In the genomic region with DNA sequence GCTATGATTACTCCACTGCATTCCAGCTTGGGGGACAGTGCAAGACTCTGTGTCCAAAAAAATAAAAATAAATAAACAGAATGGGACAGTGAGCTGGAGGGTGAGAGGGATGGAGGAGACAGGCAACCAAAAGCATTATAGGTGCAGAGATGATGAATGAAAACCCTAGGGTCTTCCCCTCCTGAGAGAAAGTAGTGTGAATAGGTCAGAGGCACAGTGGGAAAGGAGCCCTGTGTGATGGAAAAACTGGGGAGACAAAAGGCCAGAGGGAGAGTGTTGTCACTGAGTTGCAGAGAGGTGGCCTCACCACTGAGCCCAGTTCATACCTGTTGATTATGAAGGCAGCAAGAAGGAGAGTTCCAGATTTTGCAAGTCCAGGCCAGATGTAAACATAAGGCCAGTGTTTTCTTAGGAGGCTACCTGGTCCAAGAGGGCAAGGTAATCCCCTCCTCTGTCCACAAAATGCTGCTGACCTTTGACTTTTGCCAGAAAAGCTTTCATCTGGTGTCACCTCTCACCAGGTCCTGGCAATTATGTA, we compare ENCODE assay signal across 1 cellular context.
TF ChIP-seq lines count a peak whose summit lies in the region.

No MANE protein-coding gene starts in this region.

TF ChIP-seq in HepG2, 621 proteins besides CTCF, POLR2A, EP300 and RAD21 (continued from another document):
- TF ChIP-seq NKX3-1 (CRISPR knock-in tag; IDR thresholded peaks at IDR 0.05): no peak
- TF ChIP-seq PCBP1 (IDR thresholded peaks at IDR 0.05; ENCODE audit: borderline replicate concordance, low read depth, low read length): no peak
- no peak for TF ChIP-seq ZNF567 (CRISPR knock-in tag; IDR thresholded peaks at IDR 0.05; ENCODE audit: borderline replicate concordance)
- TF ChIP-seq ZNF747 (CRISPR knock-in tag; IDR thresholded peaks at IDR 0.05; ENCODE audit: borderline replicate concordance): no peak; the same call in 1 of the 2 replicates
- no peak for TF ChIP-seq NFATC3 (CRISPR knock-in tag; IDR thresholded peaks at IDR 0.05)
- TF ChIP-seq, protein P1, sequence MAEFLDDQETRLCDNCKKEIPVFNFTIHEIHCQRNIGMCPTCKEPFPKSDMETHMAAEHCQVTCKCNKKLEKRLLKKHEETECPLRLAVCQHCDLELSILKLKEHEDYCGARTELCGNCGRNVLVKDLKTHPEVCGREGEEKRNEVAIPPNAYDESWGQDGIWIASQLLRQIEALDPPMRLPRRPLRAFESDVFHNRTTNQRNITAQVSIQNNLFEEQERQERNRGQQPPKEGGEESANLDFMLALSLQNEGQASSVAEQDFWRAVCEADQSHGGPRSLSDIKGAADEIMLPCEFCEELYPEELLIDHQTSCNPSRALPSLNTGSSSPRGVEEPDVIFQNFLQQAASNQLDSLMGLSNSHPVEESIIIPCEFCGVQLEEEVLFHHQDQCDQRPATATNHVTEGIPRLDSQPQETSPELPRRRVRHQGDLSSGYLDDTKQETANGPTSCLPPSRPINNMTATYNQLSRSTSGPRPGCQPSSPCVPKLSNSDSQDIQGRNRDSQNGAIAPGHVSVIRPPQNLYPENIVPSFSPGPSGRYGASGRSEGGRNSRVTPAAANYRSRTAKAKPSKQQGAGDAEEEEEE (CRISPR knock-in tag; IDR thresholded peaks at IDR 0.05; ENCODE audit: borderline replicate concordance): no peak
- TF ChIP-seq, protein P2, sequence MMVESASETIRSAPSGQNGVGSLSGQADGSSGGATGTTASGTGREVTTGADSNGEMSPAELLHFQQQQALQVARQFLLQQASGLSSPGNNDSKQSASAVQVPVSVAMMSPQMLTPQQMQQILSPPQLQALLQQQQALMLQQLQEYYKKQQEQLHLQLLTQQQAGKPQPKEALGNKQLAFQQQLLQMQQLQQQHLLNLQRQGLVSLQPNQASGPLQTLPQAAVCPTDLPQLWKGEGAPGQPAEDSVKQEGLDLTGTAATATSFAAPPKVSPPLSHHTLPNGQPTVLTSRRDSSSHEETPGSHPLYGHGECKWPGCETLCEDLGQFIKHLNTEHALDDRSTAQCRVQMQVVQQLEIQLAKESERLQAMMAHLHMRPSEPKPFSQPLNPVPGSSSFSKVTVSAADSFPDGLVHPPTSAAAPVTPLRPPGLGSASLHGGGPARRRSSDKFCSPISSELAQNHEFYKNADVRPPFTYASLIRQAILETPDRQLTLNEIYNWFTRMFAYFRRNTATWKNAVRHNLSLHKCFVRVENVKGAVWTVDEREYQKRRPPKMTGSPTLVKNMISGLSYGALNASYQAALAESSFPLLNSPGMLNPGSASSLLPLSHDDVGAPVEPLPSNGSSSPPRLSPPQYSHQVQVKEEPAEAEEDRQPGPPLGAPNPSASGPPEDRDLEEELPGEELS (CRISPR knock-in tag; IDR thresholded peaks at IDR 0.05): peak; percentile 93
- TF ChIP-seq ZMYM3 (CRISPR knock-in tag; IDR thresholded peaks at IDR 0.05): no peak; the same call in 1 of the 2 replicates
- peak; percentile 58; the same call in 1 of the 2 replicates for TF ChIP-seq THAP11 (CRISPR knock-in tag; IDR thresholded peaks at IDR 0.05)
- no peak for TF ChIP-seq EHMT2 (IDR thresholded peaks at IDR 0.05; ENCODE audit: borderline replicate concordance, low read depth, low read length)
- TF ChIP-seq ZNF432 (CRISPR knock-in tag; IDR thresholded peaks at IDR 0.05; ENCODE audit: borderline replicate concordance): no peak
- TF ChIP-seq KAT2B (IDR thresholded peaks at IDR 0.05; ENCODE audit: borderline replicate concordance, low read depth, low read length): no peak
- no peak for TF ChIP-seq RNF2 (conservative IDR thresholded peaks at IDR 0.05; ENCODE audit: low read depth)
- TF ChIP-seq, protein P3, sequence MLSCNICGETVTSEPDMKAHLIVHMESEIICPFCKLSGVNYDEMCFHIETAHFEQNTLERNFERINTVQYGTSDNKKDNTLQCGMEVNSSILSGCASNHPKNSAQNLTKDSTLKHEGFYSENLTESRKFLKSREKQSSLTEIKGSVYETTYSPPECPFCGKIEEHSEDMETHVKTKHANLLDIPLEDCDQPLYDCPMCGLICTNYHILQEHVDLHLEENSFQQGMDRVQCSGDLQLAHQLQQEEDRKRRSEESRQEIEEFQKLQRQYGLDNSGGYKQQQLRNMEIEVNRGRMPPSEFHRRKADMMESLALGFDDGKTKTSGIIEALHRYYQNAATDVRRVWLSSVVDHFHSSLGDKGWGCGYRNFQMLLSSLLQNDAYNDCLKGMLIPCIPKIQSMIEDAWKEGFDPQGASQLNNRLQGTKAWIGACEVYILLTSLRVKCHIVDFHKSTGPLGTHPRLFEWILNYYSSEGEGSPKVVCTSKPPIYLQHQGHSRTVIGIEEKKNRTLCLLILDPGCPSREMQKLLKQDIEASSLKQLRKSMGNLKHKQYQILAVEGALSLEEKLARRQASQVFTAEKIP (CRISPR knock-in tag; IDR thresholded peaks at IDR 0.05; ENCODE audit: borderline replicate concordance): no peak
- TF ChIP-seq ZNF768 (CRISPR knock-in tag; IDR thresholded peaks at IDR 0.05): no peak
- no peak for TF ChIP-seq SUZ12 (IDR thresholded peaks at IDR 0.05; ENCODE audit: low read depth, low read length)
- TF ChIP-seq, protein P4, sequence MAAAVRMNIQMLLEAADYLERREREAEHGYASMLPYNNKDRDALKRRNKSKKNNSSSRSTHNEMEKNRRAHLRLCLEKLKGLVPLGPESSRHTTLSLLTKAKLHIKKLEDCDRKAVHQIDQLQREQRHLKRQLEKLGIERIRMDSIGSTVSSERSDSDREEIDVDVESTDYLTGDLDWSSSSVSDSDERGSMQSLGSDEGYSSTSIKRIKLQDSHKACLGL (CRISPR knock-in tag; IDR thresholded peaks at IDR 0.05): no peak
- no peak for TF ChIP-seq CENPX (CRISPR knock-in tag; IDR thresholded peaks at IDR 0.05)
- TF ChIP-seq, protein P5, sequence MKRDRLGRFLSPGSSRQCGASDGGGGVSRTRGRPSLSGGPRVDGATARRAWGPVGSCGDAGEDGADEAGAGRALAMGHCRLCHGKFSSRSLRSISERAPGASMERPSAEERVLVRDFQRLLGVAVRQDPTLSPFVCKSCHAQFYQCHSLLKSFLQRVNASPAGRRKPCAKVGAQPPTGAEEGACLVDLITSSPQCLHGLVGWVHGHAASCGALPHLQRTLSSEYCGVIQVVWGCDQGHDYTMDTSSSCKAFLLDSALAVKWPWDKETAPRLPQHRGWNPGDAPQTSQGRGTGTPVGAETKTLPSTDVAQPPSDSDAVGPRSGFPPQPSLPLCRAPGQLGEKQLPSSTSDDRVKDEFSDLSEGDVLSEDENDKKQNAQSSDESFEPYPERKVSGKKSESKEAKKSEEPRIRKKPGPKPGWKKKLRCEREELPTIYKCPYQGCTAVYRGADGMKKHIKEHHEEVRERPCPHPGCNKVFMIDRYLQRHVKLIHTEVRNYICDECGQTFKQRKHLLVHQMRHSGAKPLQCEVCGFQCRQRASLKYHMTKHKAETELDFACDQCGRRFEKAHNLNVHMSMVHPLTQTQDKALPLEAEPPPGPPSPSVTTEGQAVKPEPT (CRISPR knock-in tag; IDR thresholded peaks at IDR 0.05; ENCODE audit: low read depth): no peak
- no peak for TF ChIP-seq ZFP36L2 (CRISPR knock-in tag; IDR thresholded peaks at IDR 0.05)
- TF ChIP-seq ZNF644 (CRISPR knock-in tag; IDR thresholded peaks at IDR 0.05; ENCODE audit: low read depth): peak; percentile 63
- TF ChIP-seq, protein P6, sequence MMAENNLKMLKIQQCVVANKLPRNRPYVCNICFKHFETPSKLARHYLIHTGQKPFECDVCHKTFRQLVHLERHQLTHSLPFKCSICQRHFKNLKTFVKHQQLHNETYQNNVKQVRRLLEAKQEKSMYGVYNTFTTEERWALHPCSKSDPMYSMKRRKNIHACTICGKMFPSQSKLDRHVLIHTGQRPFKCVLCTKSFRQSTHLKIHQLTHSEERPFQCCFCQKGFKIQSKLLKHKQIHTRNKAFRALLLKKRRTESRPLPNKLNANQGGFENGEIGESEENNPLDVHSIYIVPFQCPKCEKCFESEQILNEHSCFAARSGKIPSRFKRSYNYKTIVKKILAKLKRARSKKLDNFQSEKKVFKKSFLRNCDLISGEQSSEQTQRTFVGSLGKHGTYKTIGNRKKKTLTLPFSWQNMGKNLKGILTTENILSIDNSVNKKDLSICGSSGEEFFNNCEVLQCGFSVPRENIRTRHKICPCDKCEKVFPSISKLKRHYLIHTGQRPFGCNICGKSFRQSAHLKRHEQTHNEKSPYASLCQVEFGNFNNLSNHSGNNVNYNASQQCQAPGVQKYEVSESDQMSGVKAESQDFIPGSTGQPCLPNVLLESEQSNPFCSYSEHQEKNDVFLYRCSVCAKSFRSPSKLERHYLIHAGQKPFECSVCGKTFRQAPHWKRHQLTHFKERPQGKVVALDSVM (CRISPR knock-in tag; IDR thresholded peaks at IDR 0.05): peak; percentile 88
- TF ChIP-seq STAT5B (CRISPR knock-in tag; IDR thresholded peaks at IDR 0.05): no peak
- no peak for TF ChIP-seq ATF7 (IDR thresholded peaks at IDR 0.05)
- no peak for TF ChIP-seq ATF7 (CRISPR knock-in tag; IDR thresholded peaks at IDR 0.05)
- no peak for TF ChIP-seq NFRKB (IDR thresholded peaks at IDR 0.05)
- TF ChIP-seq ZNF891 (CRISPR knock-in tag; IDR thresholded peaks at IDR 0.05): no peak
- TF ChIP-seq, protein P7, sequence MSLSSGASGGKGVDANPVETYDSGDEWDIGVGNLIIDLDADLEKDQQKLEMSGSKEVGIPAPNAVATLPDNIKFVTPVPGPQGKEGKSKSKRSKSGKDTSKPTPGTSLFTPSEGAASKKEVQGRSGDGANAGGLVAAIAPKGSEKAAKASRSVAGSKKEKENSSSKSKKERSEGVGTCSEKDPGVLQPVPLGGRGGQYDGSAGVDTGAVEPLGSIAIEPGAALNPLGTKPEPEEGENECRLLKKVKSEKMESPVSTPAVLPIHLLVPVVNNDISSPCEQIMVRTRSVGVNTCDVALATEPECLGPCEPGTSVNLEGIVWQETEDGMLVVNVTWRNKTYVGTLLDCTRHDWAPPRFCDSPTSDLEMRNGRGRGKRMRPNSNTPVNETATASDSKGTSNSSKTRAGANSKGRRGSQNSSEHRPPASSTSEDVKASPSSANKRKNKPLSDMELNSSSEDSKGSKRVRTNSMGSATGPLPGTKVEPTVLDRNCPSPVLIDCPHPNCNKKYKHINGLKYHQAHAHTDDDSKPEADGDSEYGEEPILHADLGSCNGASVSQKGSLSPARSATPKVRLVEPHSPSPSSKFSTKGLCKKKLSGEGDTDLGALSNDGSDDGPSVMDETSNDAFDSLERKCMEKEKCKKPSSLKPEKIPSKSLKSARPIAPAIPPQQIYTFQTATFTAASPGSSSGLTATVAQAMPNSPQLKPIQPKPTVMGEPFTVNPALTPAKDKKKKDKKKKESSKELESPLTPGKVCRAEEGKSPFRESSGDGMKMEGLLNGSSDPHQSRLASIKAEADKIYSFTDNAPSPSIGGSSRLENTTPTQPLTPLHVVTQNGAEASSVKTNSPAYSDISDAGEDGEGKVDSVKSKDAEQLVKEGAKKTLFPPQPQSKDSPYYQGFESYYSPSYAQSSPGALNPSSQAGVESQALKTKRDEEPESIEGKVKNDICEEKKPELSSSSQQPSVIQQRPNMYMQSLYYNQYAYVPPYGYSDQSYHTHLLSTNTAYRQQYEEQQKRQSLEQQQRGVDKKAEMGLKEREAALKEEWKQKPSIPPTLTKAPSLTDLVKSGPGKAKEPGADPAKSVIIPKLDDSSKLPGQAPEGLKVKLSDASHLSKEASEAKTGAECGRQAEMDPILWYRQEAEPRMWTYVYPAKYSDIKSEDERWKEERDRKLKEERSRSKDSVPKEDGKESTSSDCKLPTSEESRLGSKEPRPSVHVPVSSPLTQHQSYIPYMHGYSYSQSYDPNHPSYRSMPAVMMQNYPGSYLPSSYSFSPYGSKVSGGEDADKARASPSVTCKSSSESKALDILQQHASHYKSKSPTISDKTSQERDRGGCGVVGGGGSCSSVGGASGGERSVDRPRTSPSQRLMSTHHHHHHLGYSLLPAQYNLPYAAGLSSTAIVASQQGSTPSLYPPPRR (CRISPR knock-in tag; IDR thresholded peaks at IDR 0.05; ENCODE audit: borderline replicate concordance): peak; percentile 96
